In genomic region chr4:94574616-94575015, GRCh38 we compare ENCODE assay signal across 18 cellular contexts.
"Had no signal": no experiment of that assay in that cellular context is flagged by ENCODE, and none has a peak within 500 bp of the region (broad histone marks: within the 10 kb centered on the region; RNA-seq: fewer than 3 reads in every experiment).

No MANE protein-coding gene starts in this region.

- H3K27me3 Mint-ChIP-seq: activated naive CD4-positive, alpha-beta T cell treated with anti-CD3 and anti-CD28 coated beads, Interleukin-2, amount 10 ng/mL, durations not matched to agents 7 days and 5 days; activated naive CD8-positive, alpha-beta T cell treated with anti-CD3 and anti-CD28 coated beads, Interleukin-2, amount 50 U/mL, for 24 hours; naive thymus-derived CD4-positive, alpha-beta T cell; stimulated activated naive B cell treated with anti-CD40 and anti-IgM and Interleukin-4, amounts not matched to agents 10 μg/mL and 1 μg/mL and 100 μg/mL, for 72 hours had no signal

- ATAC-seq: activated naive CD8-positive, alpha-beta T cell treated with anti-CD3 and anti-CD28 coated beads, Interleukin-2, amount 50 U/mL, for 24 hours; left ventricle myocardium superior; mucosa of descending colon; naive thymus-derived CD4-positive, alpha-beta T cell; stimulated activated naive B cell treated with anti-CD40 and anti-IgM and Interleukin-4, amounts not matched to agents 10 μg/mL and 1 μg/mL and 100 μg/mL, for 72 hours had no signal

- H3K27me3 ChIP-seq: brain microvascular endothelial cell, sigmoid colon, thyroid gland had no signal

- H3K4me3 Mint-ChIP-seq: activated naive CD4-positive, alpha-beta T cell treated with anti-CD3 and anti-CD28 coated beads, Interleukin-2, amount 10 ng/mL, durations not matched to agents 7 days and 5 days; activated naive CD8-positive, alpha-beta T cell treated with anti-CD3 and anti-CD28 coated beads, Interleukin-2, amount 50 U/mL, for 24 hours; immature natural killer cell; naive thymus-derived CD4-positive, alpha-beta T cell; stimulated activated naive B cell treated with anti-CD40 and anti-IgM and Interleukin-4, amounts not matched to agents 10 μg/mL and 1 μg/mL and 100 μg/mL, for 72 hours had no signal

- H3K4me1 Mint-ChIP-seq: activated naive CD4-positive, alpha-beta T cell treated with anti-CD3 and anti-CD28 coated beads, Interleukin-2, amount 10 ng/mL, durations not matched to agents 7 days and 5 days; activated naive CD8-positive, alpha-beta T cell treated with anti-CD3 and anti-CD28 coated beads, Interleukin-2, amount 50 U/mL, for 24 hours; naive thymus-derived CD4-positive, alpha-beta T cell had no signal

- H3K36me3 ChIP-seq: thyroid gland, WERI-Rb-1 had no signal

- H3K9me3 Mint-ChIP-seq: activated naive CD4-positive, alpha-beta T cell treated with anti-CD3 and anti-CD28 coated beads, Interleukin-2, amount 10 ng/mL, durations not matched to agents 7 days and 5 days; activated naive CD8-positive, alpha-beta T cell treated with anti-CD3 and anti-CD28 coated beads, Interleukin-2, amount 50 U/mL, for 24 hours; immature natural killer cell; naive thymus-derived CD4-positive, alpha-beta T cell; stimulated activated naive B cell treated with anti-CD40 and anti-IgM and Interleukin-4, amounts not matched to agents 10 μg/mL and 1 μg/mL and 100 μg/mL, for 72 hours had no signal

- H3K27ac ChIP-seq: brain microvascular endothelial cell, thyroid gland, WERI-Rb-1 had no signal

- H3K27ac Mint-ChIP-seq: activated naive CD4-positive, alpha-beta T cell treated with anti-CD3 and anti-CD28 coated beads, Interleukin-2, amount 10 ng/mL, durations not matched to agents 7 days and 5 days; activated naive CD8-positive, alpha-beta T cell treated with anti-CD3 and anti-CD28 coated beads, Interleukin-2, amount 50 U/mL, for 24 hours; immature natural killer cell; naive thymus-derived CD4-positive, alpha-beta T cell; stimulated activated naive B cell treated with anti-CD40 and anti-IgM and Interleukin-4, amounts not matched to agents 10 μg/mL and 1 μg/mL and 100 μg/mL, for 72 hours had no signal

- H3K36me3 Mint-ChIP-seq: activated naive CD4-positive, alpha-beta T cell treated with anti-CD3 and anti-CD28 coated beads, Interleukin-2, amount 10 ng/mL, durations not matched to agents 7 days and 5 days had no signal

- H3K9me3 ChIP-seq: mucosa of descending colon, sigmoid colon, thyroid gland had no signal

- H3K4me3 ChIP-seq: mucosa of descending colon, sigmoid colon, thyroid gland had no signal

- DNase-seq: activated CD4-positive, alpha-beta T cell treated with anti-CD3 and anti-CD28 coated beads for 1 hour; activated CD8-positive, alpha-beta memory T cell treated with anti-CD3 and anti-CD28 coated beads for 24 hours; activated CD8-positive, alpha-beta memory T cell treated with anti-CD3 and anti-CD28 coated beads, Interleukin-2, amount 50 U/mL, for 48 hours; activated effector memory CD4-positive, alpha-beta T cell treated with Interleukin-2 at 50 U/mL for 16 hours; activated naive CD4-positive, alpha-beta T cell treated with anti-CD3 and anti-CD28 coated beads, Interleukin-2, amount 10 ng/mL, durations not matched to agents 7 days and 5 days; activated naive CD8-positive, alpha-beta T cell treated with anti-CD3 and anti-CD28 coated beads, Interleukin-2, amount 50 U/mL, for 24 hours; activated T-cell treated with anti-CD3 and anti-CD28 coated beads, Interleukin-2, amount 50 U/mL, for 48 hours; anterior cingulate cortex; brain microvascular endothelial cell; dermis blood vessel endothelial cell; immature natural killer cell; left ventricle myocardium superior; mucosa of descending colon; naive thymus-derived CD4-positive, alpha-beta T cell; sigmoid colon; stimulated activated naive B cell treated with anti-CD40 and anti-IgM and Interleukin-4, amounts not matched to agents 10 μg/mL and 1 μg/mL and 100 μg/mL, for 72 hours; thyroid gland; WERI-Rb-1 had no signal
